In the genomic region with DNA sequence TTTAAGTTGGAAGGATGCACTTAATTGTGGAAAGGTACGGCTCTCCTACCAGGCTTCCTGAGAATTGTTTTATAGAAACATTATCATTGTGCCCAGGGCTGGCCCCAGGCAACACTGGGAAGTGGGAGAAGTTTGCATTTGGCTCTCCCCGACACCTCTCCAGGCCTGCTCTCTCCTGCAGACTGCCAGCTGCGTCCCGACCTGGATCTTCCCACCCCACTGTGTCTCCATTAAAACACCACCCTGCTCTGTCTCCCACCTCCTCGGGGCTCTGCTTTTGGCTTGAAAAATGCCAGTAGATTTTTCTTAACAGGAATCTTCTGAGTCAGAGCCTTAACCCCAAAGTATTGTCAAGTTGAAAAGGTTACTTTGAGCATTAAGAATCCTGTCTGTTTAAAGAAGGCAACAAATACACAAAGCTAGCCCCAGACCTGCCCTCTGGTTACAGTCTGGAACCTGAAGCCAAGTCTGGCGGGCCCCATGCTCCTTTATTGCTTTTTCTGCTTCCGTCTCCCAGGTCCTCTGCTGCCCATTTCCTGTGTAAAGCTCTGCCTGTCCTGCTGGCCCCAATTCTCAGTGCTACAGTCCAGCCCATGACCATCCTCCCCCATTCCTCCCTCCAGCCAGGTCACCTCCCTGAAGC, we compare ENCODE assay signal across 15 cellular contexts.
"Had no signal": no experiment of that assay in that cellular context is flagged by ENCODE, and none has a peak within 500 bp of the region (broad histone marks: within the 10 kb centered on the region; RNA-seq: fewer than 3 reads in every experiment).

No MANE protein-coding gene starts in this region.

- H3K79me2 ChIP-seq: hepatocyte, parathyroid adenoma had no signal

- H3K4me1 ChIP-seq: ascending aorta, parathyroid adenoma had no signal

- H3K4me2 ChIP-seq: hepatocyte had no signal

- H3K27me3 ChIP-seq: ascending aorta, hepatocyte, right atrium auricular region, transverse colon had no signal

- H3K36me3 Mint-ChIP-seq: memory B cell had no signal

- H3K9me3 Mint-ChIP-seq: activated B cell treated with CpG ODN at 0.5 μM for 24 hours; activated CD4-positive, alpha-beta T cell treated with anti-CD3 and anti-CD28 coated beads, Interleukin-2, amount 10 ng/mL, durations not matched to agents 7 days and 5 days; activated naive CD8-positive, alpha-beta T cell treated with anti-CD3 and anti-CD28 coated beads, Interleukin-2, amount 50 U/mL, for 24 hours; activated T-helper 1 cell treated with anti-CD3 and anti-CD28 coated beads, Interleukin-12 subunit alpha, Interleukin-12 subunit beta, Interleukin-2, Interleukin-4 antibody, amounts not matched to agents 30 ng/mL and 10 ng/mL and 1 ng/mL, durations not matched to agents 14 hours and 24 hours and 36 hours had no signal

- ATAC-seq: activated naive CD8-positive, alpha-beta T cell treated with anti-CD3 and anti-CD28 coated beads, Interleukin-2, amount 50 U/mL, for 24 hours had no signal

- H3K36me3 ChIP-seq: ascending aorta, left ventricle myocardium inferior, right atrium auricular region, transverse colon had no signal

- H3K4me1 Mint-ChIP-seq: activated B cell treated with CpG ODN at 0.5 μM for 24 hours; activated CD4-positive, alpha-beta T cell treated with anti-CD3 and anti-CD28 coated beads, Interleukin-2, amount 10 ng/mL, durations not matched to agents 7 days and 5 days; activated naive CD8-positive, alpha-beta T cell treated with anti-CD3 and anti-CD28 coated beads, Interleukin-2, amount 50 U/mL, for 24 hours; memory B cell had no signal

- DNase-seq: activated B cell treated with CpG ODN at 0.5 μM for 24 hours; activated naive CD4-positive, alpha-beta T cell treated with Interleukin-2 at 50 U/mL for 16 hours; kidney; stimulated activated naive CD4-positive, alpha-beta T cell had no signal

- H3K27ac ChIP-seq: ascending aorta, hepatocyte, left ventricle myocardium inferior, parathyroid adenoma, right atrium auricular region, transverse colon had no signal

- H3K9me3 ChIP-seq: ascending aorta, left ventricle myocardium inferior, right atrium auricular region, transverse colon had no signal

- H3K27ac Mint-ChIP-seq: activated B cell treated with CpG ODN at 0.5 μM for 24 hours; activated CD4-positive, alpha-beta T cell treated with anti-CD3 and anti-CD28 coated beads, Interleukin-2, amount 10 ng/mL, durations not matched to agents 7 days and 5 days; activated naive CD8-positive, alpha-beta T cell treated with anti-CD3 and anti-CD28 coated beads, Interleukin-2, amount 50 U/mL, for 24 hours; activated T-helper 1 cell treated with anti-CD3 and anti-CD28 coated beads, Interleukin-12 subunit alpha, Interleukin-12 subunit beta, Interleukin-2, Interleukin-4 antibody, amounts not matched to agents 30 ng/mL and 10 ng/mL and 1 ng/mL, durations not matched to agents 14 hours and 24 hours and 36 hours; memory B cell had no signal

- H3K4me3 ChIP-seq: ascending aorta, hepatocyte, left ventricle myocardium inferior, right atrium auricular region, transverse colon had no signal

- H2AFZ ChIP-seq: hepatocyte, parathyroid adenoma had no signal

- H3K27me3 Mint-ChIP-seq: activated CD4-positive, alpha-beta T cell treated with anti-CD3 and anti-CD28 coated beads, Interleukin-2, amount 10 ng/mL, durations not matched to agents 7 days and 5 days had no signal

- H3K9ac ChIP-seq: parathyroid adenoma had no signal

- H3K4me3 Mint-ChIP-seq: activated B cell treated with CpG ODN at 0.5 μM for 24 hours; activated CD4-positive, alpha-beta T cell treated with anti-CD3 and anti-CD28 coated beads, Interleukin-2, amount 10 ng/mL, durations not matched to agents 7 days and 5 days; activated naive CD8-positive, alpha-beta T cell treated with anti-CD3 and anti-CD28 coated beads, Interleukin-2, amount 50 U/mL, for 24 hours; activated T-helper 1 cell treated with anti-CD3 and anti-CD28 coated beads, Interleukin-12 subunit alpha, Interleukin-12 subunit beta, Interleukin-2, Interleukin-4 antibody, amounts not matched to agents 30 ng/mL and 10 ng/mL and 1 ng/mL, durations not matched to agents 14 hours and 24 hours and 36 hours; memory B cell; nephron had no signal
